15 cellular contexts compared by ENCODE assay signal in the genomic region with DNA sequence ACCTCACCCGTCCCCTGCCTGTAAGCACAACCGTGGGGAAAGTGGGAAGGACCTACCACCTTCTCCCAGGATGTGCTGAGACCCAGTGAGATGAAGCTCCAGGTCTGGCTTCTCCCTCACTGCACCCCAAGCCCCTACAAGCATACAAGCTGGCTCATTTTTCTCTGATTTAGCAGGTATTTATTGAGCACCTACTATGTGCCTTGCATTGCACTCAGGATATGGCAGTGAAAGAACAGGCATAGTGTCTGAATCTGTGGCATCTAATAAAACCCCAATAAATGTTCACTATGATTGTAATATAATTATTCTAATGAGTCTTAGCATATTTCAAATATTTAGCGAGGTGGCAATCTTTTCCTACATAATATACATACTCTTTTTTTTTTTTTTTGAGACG.
A peak's percentile ranks its signal among the peaks of the same experiment; 100 is the strongest.
DNase-seq lines count a peak whose midpoint lies in the region; ATAC-seq lines count a peak whose summit lies in the region.
"Had no signal": no experiment of that assay in that cellular context is flagged by ENCODE, and none has a peak within 500 bp of the region (broad histone marks: within the 10 kb centered on the region; RNA-seq: fewer than 3 reads in every experiment).

No MANE protein-coding gene starts in this region.

- H2AK5ac ChIP-seq in neuronal stem cell (ENCODE audit: low read depth, low read length), result no peak overlapping the region

- H3K27ac ChIP-seq in BLaER1 treated with 17β-estradiol and CSF1 and Interleukin-3, amounts not matched to agents 10 nM and 100 nM, result peak overlapping the region in 8 of 11 experiments; percentile 5 to 88 (median 40); a peak in 8 of 22 replicates
- peak overlapping the region; percentile 80 for H3K27ac ChIP-seq in HUES48 (ENCODE audit: low read depth, low read length)
- no peak overlapping the region for H3K27ac ChIP-seq in neuronal stem cell (replicated peaks; ENCODE audit: low read length)
- H3K27ac ChIP-seq: C4-2B, HL-60, KMS-11 had no signal

- peak overlapping the region; percentile 38 for H3K18ac ChIP-seq in neuronal stem cell (ENCODE audit: low read length)

- no peak overlapping the region for H3K23ac ChIP-seq in neuronal stem cell (ENCODE audit: low read depth, low read length, poor library complexity)

- H4K8ac ChIP-seq in neuronal stem cell (ENCODE audit: low read depth, low read length), result no peak overlapping the region

- no peak overlapping the region for H2BK5ac ChIP-seq in neuronal stem cell (ENCODE audit: low read length)

- no peak overlapping the region for H3K4me3 ChIP-seq in BLaER1 treated with 17β-estradiol and CSF1 and Interleukin-3, amounts not matched to agents 10 nM and 100 nM
- H3K4me3 ChIP-seq in HUES48 (ENCODE audit: low read depth, low read length) (0 out of 2 replicates have a peak overlapping the region, but pooled peaks have one; percentile 21), iPS-15b (ENCODE audit: low read depth, low read length) (peak overlapping the region; percentile 26), neuronal stem cell (ENCODE audit: low read length in 2 of 2) (no peak overlapping the region)

- no peak overlapping the region for H2AFZ ChIP-seq in neuronal stem cell (ENCODE audit: low read length)

- no CpG with 5 or more reads among the region's 4 CpGs for WGBS in neuronal stem cell (ENCODE audit: extremely low coverage in 2 of 2, insufficient read length in 2 of 2, insufficient replicate concordance in 1 of 2), 2 donors

- no peaks in the 10 kb centered on the region for H3K36me3 ChIP-seq in BLaER1 treated with 17β-estradiol and CSF1 and Interleukin-3, amounts not matched to agents 10 nM and 100 nM
- no peaks in the 10 kb centered on the region for H3K36me3 ChIP-seq in HUES48 (ENCODE audit: control insufficient read depth, insufficient read depth, low read length)
- H3K36me3 ChIP-seq in iPS-15b (ENCODE audit: control insufficient read depth, insufficient read depth, low read length), result no peaks in the 10 kb centered on the region
- no peaks in the 10 kb centered on the region for H3K36me3 ChIP-seq in neuronal stem cell (replicated peaks in 1 of 2; ENCODE audit: control insufficient read depth in 2 of 2, insufficient read depth in 2 of 2, low read length in 2 of 2)

- H4K20me1 ChIP-seq in BLaER1 treated with 17β-estradiol and CSF1 and Interleukin-3, amounts not matched to agents 10 nM and 100 nM, result no peaks in the 10 kb centered on the region

- no peak overlapping the region for H3K14ac ChIP-seq in neuronal stem cell (ENCODE audit: low read length)

- no peak overlapping the region for H2BK120ac ChIP-seq in neuronal stem cell (ENCODE audit: low read depth, low read length)

- H3K4me2 ChIP-seq in BLaER1 treated with 17β-estradiol and CSF1 and Interleukin-3, amounts not matched to agents 10 nM and 100 nM, result peak overlapping the region in 8 of 11 experiments; percentile 11 to 96 (median 90); a peak in 15 of 22 replicates
- H3K4me2 ChIP-seq in neuronal stem cell (ENCODE audit: insufficient read depth, low read length, poor library complexity, severe bottlenecking), result no peak overlapping the region
- H3K4me2 ChIP-seq: KMS-11 had no signal

- DNase-seq in neuronal stem cell (ENCODE audit: low spot score) (no peak), anterior cingulate cortex (lab: John Stamatoyannopoulos, UW) (no peak)
- DNase-seq: ACHN; CD4-positive, alpha-beta memory T cell; DMS153; DMS79 treated with DMSO at 0.1 percent for 48 hours; EL had no signal

- no peak overlapping the region for H3K4ac ChIP-seq in neuronal stem cell (ENCODE audit: low read length)

- no peaks in the 10 kb centered on the region for H3K9me3 ChIP-seq in BLaER1 treated with 17β-estradiol and CSF1 and Interleukin-3, amounts not matched to agents 10 nM and 100 nM (replicated peaks in 1 of 11)
- H3K9me3 ChIP-seq in HUES48 (ENCODE audit: control insufficient read depth, insufficient read depth, low read length) (no peaks in the 10 kb centered on the region), iPS-15b (ENCODE audit: control insufficient read depth, insufficient read depth, low read length) (no peaks in the 10 kb centered on the region), neuronal stem cell (replicated peaks in 1 of 2; ENCODE audit: control insufficient read depth in 2 of 2, insufficient read depth in 1 of 2, low read depth in 1 of 2, low read length in 2 of 2) (no peaks in the 10 kb centered on the region)

- ATAC-seq in HG02852 (IDR thresholded peaks at IDR 0.05; ENCODE audit: unreplicated experiment) (no peak), GM19452 (IDR thresholded peaks at IDR 0.05; ENCODE audit: unreplicated experiment) (no peak)

- H3K4me1 ChIP-seq in BLaER1 treated with 17β-estradiol and CSF1 and Interleukin-3, amounts not matched to agents 10 nM and 100 nM, result peaks cover 49 to 97% (median 96%) of the 10 kb centered on the region in 10 experiments
- H3K4me1 ChIP-seq in HUES48 (ENCODE audit: control insufficient read depth, insufficient read depth, low read length) (peaks cover 27% of the 10 kb centered on the region), iPS-15b (ENCODE audit: control insufficient read depth, insufficient read depth, low read length) (peaks cover 30% of the 10 kb centered on the region), neuronal stem cell (ENCODE audit: control insufficient read depth in 2 of 2, insufficient read depth in 1 of 2, low read depth in 1 of 2, low read length in 2 of 2) (peaks cover 28 to 29% of the 10 kb centered on the region in 2 donors)

- no peak overlapping the region for H2BK15ac ChIP-seq in neuronal stem cell (ENCODE audit: low read length)

- no peak overlapping the region for H4K91ac ChIP-seq in neuronal stem cell (ENCODE audit: low read depth, low read length, poor library complexity)

- H3K79me1 ChIP-seq in neuronal stem cell (ENCODE audit: low read depth, low read length), result no peaks in the 10 kb centered on the region

- H3K27me3 ChIP-seq in BLaER1 treated with 17β-estradiol and CSF1 and Interleukin-3, amounts not matched to agents 10 nM and 100 nM, result no peaks in the 10 kb centered on the region
- no peaks in the 10 kb centered on the region for H3K27me3 ChIP-seq in HUES48 (ENCODE audit: control insufficient read depth, insufficient read depth, low read length)
- H3K27me3 ChIP-seq in iPS-15b (ENCODE audit: control insufficient read depth, insufficient read depth, low read length), result no peaks in the 10 kb centered on the region
- H3K27me3 ChIP-seq in neuronal stem cell (ENCODE audit: control insufficient read depth in 3 of 3, insufficient read depth in 3 of 3, low read depth in 1 of 3, low read length in 3 of 3), result no peaks in the 10 kb centered on the region

- peak overlapping the region in 2 of 11 experiments; percentile 8 to 44; a peak in 2 of 22 replicates for H3K9ac ChIP-seq in BLaER1 treated with 17β-estradiol and CSF1 and Interleukin-3, amounts not matched to agents 10 nM and 100 nM
- H3K9ac ChIP-seq in HUES48 (ENCODE audit: low read depth, low read length), result no peak overlapping the region
- no peak overlapping the region for H3K9ac ChIP-seq in iPS-15b (ENCODE audit: low read depth, low read length)
- H3K9ac ChIP-seq in neuronal stem cell (ENCODE audit: low read depth, low read length, poor library complexity), result no peak overlapping the region
- H3K9ac ChIP-seq: KMS-11 had no signal

- no peak overlapping the region for H2BK12ac ChIP-seq in neuronal stem cell (ENCODE audit: low read length)

Comparison
In these comparisons a context has a peak if more than half of its experiments do, and no peak if none do; other contexts are left out.
1. H3K4me3 ChIP-seq: peak in HUES48 (single experiment) and iPS-15b (single experiment); none in BLaER1 treated with 17β-estradiol and CSF1 and Interleukin-3, amounts not matched to agents 10 nM and 100 nM (0 of 10) and neuronal stem cell (0 of 2).